Comparison of ENCODE assay signal across 12 cellular contexts in the genomic region with DNA sequence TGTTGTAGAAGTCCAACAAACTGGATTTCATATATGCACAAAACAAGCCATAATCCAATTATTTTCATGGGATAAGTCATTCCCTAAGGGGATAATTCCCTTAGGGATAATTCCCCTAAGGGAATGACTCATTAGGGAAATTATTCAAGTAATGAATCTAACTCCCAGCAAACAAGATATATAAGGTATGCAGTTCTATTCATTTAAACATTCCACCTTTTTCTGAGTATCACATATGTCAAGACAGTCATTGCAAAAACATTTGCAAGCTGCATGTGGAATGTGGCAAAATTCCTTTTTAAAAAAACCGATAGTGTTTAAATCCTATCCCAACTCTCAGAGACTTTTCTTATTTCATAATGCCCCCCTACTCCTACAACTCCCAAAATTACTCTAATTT.
DNase-seq lines count a peak whose midpoint lies in the region; ATAC-seq and TF ChIP-seq lines count a peak whose summit lies in the region.
"Had no signal": no experiment of that assay in that cellular context is flagged by ENCODE, and none has a peak within 500 bp of the region (broad histone marks: within the 10 kb centered on the region; RNA-seq: fewer than 3 reads in every experiment).

No MANE protein-coding gene starts in this region.

- H3K9me2 ChIP-seq in GM23248 (ENCODE audit: insufficient read depth), result no peaks in the 10 kb centered on the region

- H3K27ac ChIP-seq in GM23248 (peak overlapping the region; percentile 38), smooth muscle cell (ENCODE audit: low read depth) (peak overlapping the region; percentile 58), ovary (no peak overlapping the region)
- H3K27ac ChIP-seq: prostate gland had no signal

- H3K9ac ChIP-seq in GM23248, result no peak overlapping the region
- no peak overlapping the region for H3K9ac ChIP-seq in smooth muscle cell (ENCODE audit: low read depth)

- ATAC-seq in HG02588 (IDR thresholded peaks at IDR 0.05; ENCODE audit: unreplicated experiment) (no peak), Right ventricle myocardium inferior (no peak)
- ATAC-seq: activated CD4-positive, alpha-beta T cell treated with anti-CD3 and anti-CD28 coated beads for 36 hours had no signal

- WGBS in GM23248 (ENCODE audit: low coverage in 1 of 2, low lambda C conversion rate in 2 of 2, missing lambda C conversion rate in 2 of 2), 2 experiments, result 0 to 3% methylated on average over 1 of the region's 1 CpG
- 13% methylated on average over 1 of the region's 1 CpG for WGBS in smooth muscle cell (ENCODE audit: low lambda C conversion rate)
- 18 to 57% (median 40%) methylated on average over 1 of the region's 1 CpG for WGBS in ovary, 3 donors

- TF ChIP-seq CTCF in fibroblast of the aortic adventitia (IDR thresholded peaks at IDR 0.05; ENCODE audit: insufficient read depth, low read length) (no peak), smooth muscle cell (IDR thresholded peaks at IDR 0.05; ENCODE audit: borderline replicate concordance, insufficient read depth, poor library complexity, severe bottlenecking) (no peak), ovary (IDR thresholded peaks at IDR 0.05) (no peak)

- H3K27me3 ChIP-seq in GM23248 (replicated peaks; ENCODE audit: insufficient read depth) (no peaks in the 10 kb centered on the region), smooth muscle cell (ENCODE audit: low read depth) (no peaks in the 10 kb centered on the region), ovary (no peaks in the 10 kb centered on the region)

- peak; percentile 66 for DNase-seq in GM23248
- DNase-seq in SW 1271 (lab: John Stamatoyannopoulos, UW), result peak; percentile 40 to 78
- peak; percentile 94 for DNase-seq in fibroblast of the aortic adventitia (ENCODE audit: low read depth)
- no peak for DNase-seq in smooth muscle cell (lab: John Stamatoyannopoulos, UW; ENCODE audit: unreplicated experiment)
- DNase-seq in ovary, result no peak
- no peak for DNase-seq in Right ventricle myocardium inferior (ENCODE audit: missing footprints)
- DNase-seq in activated T-cell treated with anti-CD3 and anti-CD28 coated beads for 4 hours, result no peak
- DNase-seq: activated CD4-positive, alpha-beta T cell treated with anti-CD3 and anti-CD28 coated beads for 36 hours; activated effector memory CD4-positive, alpha-beta T cell treated with Interleukin-2 at 50 U/mL for 16 hours; NCI-H1048 had no signal

- H3K4me2 ChIP-seq in GM23248 (ENCODE audit: unreplicated experiment) (peak overlapping the region; percentile 69), smooth muscle cell (peak overlapping the region; percentile 14)

- H3K79me2 ChIP-seq in GM23248 (ENCODE audit: insufficient read depth) (peaks cover 85% of the 10 kb centered on the region), smooth muscle cell (ENCODE audit: low read depth) (peaks cover 26% of the 10 kb centered on the region)

- H3K36me3 ChIP-seq in GM23248 (ENCODE audit: low read depth) (no peaks in the 10 kb centered on the region), smooth muscle cell (ENCODE audit: low read depth) (no peaks in the 10 kb centered on the region), ovary (no peaks in the 10 kb centered on the region)
- H3K36me3 ChIP-seq: prostate gland had no signal

- TF ChIP-seq POLR2A in ovary (IDR thresholded peaks at IDR 0.05), result no peak

- TF ChIP-seq EP300 in ovary (IDR thresholded peaks at IDR 0.05), result no peak

- in situ Hi-C loops in GM23248 (cut with MboI), result no loop called here

- intact Hi-C loops in ovary (cut with DNase I) (no loop called here), Right ventricle myocardium inferior (cut with DNase I) (no loop called here)

- H2AFZ ChIP-seq in GM23248 (no peak overlapping the region), smooth muscle cell (ENCODE audit: low read depth) (no peak overlapping the region)

- H3K4me1 ChIP-seq in GM23248 (ENCODE audit: insufficient read depth) (peaks cover 73% of the 10 kb centered on the region), smooth muscle cell (ENCODE audit: low read depth) (peaks cover 6% of the 10 kb centered on the region), ovary (ENCODE audit: insufficient read depth) (peaks cover 1% of the 10 kb centered on the region)
- H3K4me1 ChIP-seq: prostate gland had no signal

- H3K4me3 ChIP-seq in GM23248 (peak overlapping the region; percentile 15), fibroblast of the aortic adventitia (ENCODE audit: low read depth, low read length) (no peak overlapping the region), smooth muscle cell (no peak overlapping the region), ovary (no peak overlapping the region)
- H3K4me3 ChIP-seq: prostate gland had no signal

- H3K9me3 ChIP-seq in GM23248 (ENCODE audit: low read depth) (no peaks in the 10 kb centered on the region), smooth muscle cell (replicated peaks; ENCODE audit: low read depth) (no peaks in the 10 kb centered on the region), ovary (no peaks in the 10 kb centered on the region)
- H3K9me3 ChIP-seq: prostate gland had no signal

- H3F3A ChIP-seq in GM23248 (ENCODE audit: insufficient read depth), result peaks cover 43% of the 10 kb centered on the region
- no peaks in the 10 kb centered on the region for H3F3A ChIP-seq in smooth muscle cell (ENCODE audit: low read depth)

- H4K20me1 ChIP-seq in GM23248 (ENCODE audit: insufficient read depth) (no peaks in the 10 kb centered on the region), smooth muscle cell (ENCODE audit: low read depth) (no peaks in the 10 kb centered on the region)

Comparison
In these comparisons a context has a peak if more than half of its experiments do, and no peak if none do; other contexts are left out.
1. DNase-seq: peak in GM23248 (single experiment), SW 1271 (2 of 2) and fibroblast of the aortic adventitia (single experiment); none in smooth muscle cell (single experiment), ovary (0 of 5), Right ventricle myocardium inferior (single experiment) and activated T-cell treated with anti-CD3 and anti-CD28 coated beads for 4 hours (single experiment).
2. H3K27ac ChIP-seq: peak in GM23248 (single experiment) and smooth muscle cell (single experiment); none in ovary (0 of 2).